Comparison of ENCODE assay signal across 24 cellular contexts in genomic region chr15:88730751-88731150, GRCh38.
"Had no signal": no experiment of that assay in that cellular context is flagged by ENCODE, and none has a peak within 500 bp of the region (broad histone marks: within the 10 kb centered on the region; RNA-seq: fewer than 3 reads in every experiment).

No MANE protein-coding gene starts in this region.

- H3K4me1 Mint-ChIP-seq: mesothelial cell of epicardium had no signal

- H3K9me3 ChIP-seq: colonic mucosa, esophagus squamous epithelium, gastrocnemius medialis, left lung, lower lobe of right lung, mucosa of descending colon had no signal

- H3K27ac ChIP-seq: colonic mucosa, epithelial cell of prostate, esophagus squamous epithelium, gastrocnemius medialis, heart right ventricle, left lung, lower lobe of right lung had no signal

- H3K27me3 ChIP-seq: colonic mucosa, esophagus squamous epithelium, gastrocnemius medialis, left lung had no signal

- H3K4me1 ChIP-seq: colonic mucosa, esophagus squamous epithelium, gastrocnemius medialis, heart right ventricle, left lung, lower lobe of right lung had no signal

- DNase-seq: colonic mucosa; cortex of kidney; effector CD8-positive, alpha-beta T cell; effector memory CD8-positive, alpha-beta T cell; endodermal cell; erythroblast; esophagus squamous epithelium; foreskin fibroblast; foreskin melanocyte; gastrocnemius medialis; glutamatergic neuron; head of caudate nucleus; heart right ventricle; hippocampal formation; left cardiac atrium; left lung; left ventricle myocardium superior; lower lobe of right lung; mesenchymal stem cell; mucosa of descending colon had no signal

- H3K9me3 Mint-ChIP-seq: dendritic cell treated with granulocyte-macrophage colony-stimulating factor and Interleukin-4, amounts not matched to agents 40 ng/mL and 50 ng/mL, for 4 days; effector memory CD8-positive, alpha-beta T cell had no signal

- H3K27ac Mint-ChIP-seq: dendritic cell treated with granulocyte-macrophage colony-stimulating factor and Interleukin-4, amounts not matched to agents 40 ng/mL and 50 ng/mL, for 4 days; effector memory CD8-positive, alpha-beta T cell; endodermal cell; mesothelial cell of epicardium had no signal

- ATAC-seq: effector memory CD8-positive, alpha-beta T cell; esophagus mucosa; gastrocnemius medialis; heart right ventricle; left cardiac atrium; left lung; left ventricle myocardium superior; lower lobe of right lung; mucosa of descending colon had no signal

- H3K36me3 ChIP-seq: colonic mucosa, esophagus squamous epithelium, gastrocnemius medialis, heart right ventricle, left lung, lower lobe of right lung had no signal

- H3K4me3 ChIP-seq: colonic mucosa, esophagus squamous epithelium, gastrocnemius medialis, heart right ventricle, left lung, lower lobe of right lung, mucosa of descending colon had no signal

- H3K4me3 Mint-ChIP-seq: dendritic cell treated with granulocyte-macrophage colony-stimulating factor and Interleukin-4, amounts not matched to agents 40 ng/mL and 50 ng/mL, for 4 days; effector memory CD8-positive, alpha-beta T cell; endodermal cell; mesothelial cell of epicardium had no signal

- H3K36me3 Mint-ChIP-seq: mesothelial cell of epicardium had no signal
